In the genomic region with DNA sequence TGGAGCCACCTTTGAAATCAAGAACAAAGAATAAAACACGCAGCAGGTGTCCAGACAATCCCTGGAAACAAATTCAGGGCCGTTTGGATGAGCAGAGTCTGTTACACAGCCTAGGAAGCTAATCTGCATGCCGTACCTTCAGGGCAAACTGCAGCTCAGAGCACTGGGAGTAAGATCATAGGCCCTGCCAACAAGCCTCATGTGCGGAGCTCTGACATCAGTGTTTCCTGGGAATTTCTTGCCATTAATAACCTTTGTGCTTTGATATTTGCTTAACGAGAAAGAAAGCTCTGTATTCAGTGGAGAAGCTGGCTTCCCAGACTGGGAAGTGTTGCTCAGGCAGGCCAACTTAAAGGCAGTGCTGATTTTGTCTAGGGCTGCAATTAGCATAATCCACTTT, we compare ENCODE assay signal across 28 cellular contexts.
DNase-seq lines count a peak whose midpoint lies in the region; ATAC-seq, FAIRE-seq and TF ChIP-seq lines count a peak whose summit lies in the region.
"Had no signal": no experiment of that assay in that cellular context is flagged by ENCODE, and none has a peak within 500 bp of the region (broad histone marks: within the 10 kb centered on the region; RNA-seq: fewer than 3 reads in every experiment).

No MANE protein-coding gene starts in this region.

- no peaks in the 10 kb centered on the region for H3K9me3 Mint-ChIP-seq in GM23338
- H3K9me3 Mint-ChIP-seq: activated naive CD8-positive, alpha-beta T cell treated with anti-CD3 and anti-CD28 coated beads for 36 hours; naive thymus-derived CD8-positive, alpha-beta T cell; type B pancreatic cell had no signal

- no peak overlapping the region for H4K5ac ChIP-seq in H1 (ENCODE audit: insufficient read length, low read depth, low read length)

- H3K79me2 ChIP-seq in GM23338 (replicated peaks; ENCODE audit: insufficient read depth), result no peaks in the 10 kb centered on the region
- H3K79me2 ChIP-seq in H1 (ENCODE audit: control insufficient read depth in 1 of 2, insufficient read depth in 2 of 2, low read length in 2 of 2), result no peaks in the 10 kb centered on the region

- peaks cover 2% of the 10 kb centered on the region for H3K27me3 Mint-ChIP-seq in GM23338 (ENCODE audit: insufficient read depth, low read depth, poor library complexity)

- CTCF ChIA-PET in H1 (lab: Charles Lee; ENCODE audit: partially characterized antibody), result interaction anchor here (1.3 to 1.4 kb wide), 2 partner anchors 34 to 41 kb away, joined by 3 to 4 read pairs; no protein-coding TSS in a partner anchor

- H3K23ac ChIP-seq in H1 (ENCODE audit: insufficient read length), result no peak overlapping the region

- TF ChIP-seq RAD21 in H1 (IDR thresholded peaks at IDR 0.05 in 1 of 2, conservative IDR thresholded peaks at IDR 0.05 in 1 of 2; ENCODE audit: low read depth in 2 of 2, low read length in 2 of 2), result no peak

- no peak overlapping the region for H3K27ac ChIP-seq in GM23338 (ENCODE audit: low read depth)
- no peak overlapping the region for H3K27ac ChIP-seq in SK-N-MC
- H3K27ac ChIP-seq in H1 (ENCODE audit: low read depth, low read length), result no peak overlapping the region
- H3K27ac ChIP-seq in pancreas, result peak overlapping the region in 1 of 4 donors; percentile 17
- H3K27ac ChIP-seq: BLaER1 treated with 17β-estradiol and CSF1 and Interleukin-3, amounts not matched to agents 10 nM and 100 nM; GM23248; SJSA1 had no signal

- no peaks in the 10 kb centered on the region for H4K20me1 ChIP-seq in GM23338 (replicated peaks; ENCODE audit: insufficient read depth)
- H4K20me1 ChIP-seq in H1 (replicated peaks in 1 of 2; ENCODE audit: control insufficient read depth in 1 of 2, insufficient read depth in 2 of 2, low read length in 2 of 2), result no peaks in the 10 kb centered on the region
- H4K20me1 ChIP-seq: BLaER1 treated with 17β-estradiol and CSF1 and Interleukin-3, amounts not matched to agents 10 nM and 100 nM had no signal

- no peak overlapping the region for H2BK12ac ChIP-seq in H1 (ENCODE audit: low read depth, low read length)

- POLR2A ChIA-PET in H1 (lab: Charles Lee; ENCODE audit: partially characterized antibody), result no interaction called here

- FAIRE-seq in H1 (lab: Jason Lieb, UNC) (no peak), pancreas (lab: Jason Lieb, UNC) (no peak)
- FAIRE-seq: TTC549 had no signal

- no peaks in the 10 kb centered on the region for H3F3A ChIP-seq in GM23338 (replicated peaks; ENCODE audit: low read depth)

- H3K4me3 ChIP-seq in GM23338, result no peak overlapping the region
- H3K4me3 ChIP-seq in SK-N-MC, result no peak overlapping the region
- H3K4me3 ChIP-seq in H1 (ENCODE audit: extremely low read depth in 1 of 4, insufficient read depth in 2 of 4, low read depth in 3 of 4, low read length in 4 of 4), result no peak overlapping the region
- H3K4me3 ChIP-seq in pancreas, result no peak overlapping the region
- H3K4me3 ChIP-seq in mucosa of descending colon, result no peak overlapping the region
- H3K4me3 ChIP-seq: BLaER1 treated with 17β-estradiol and CSF1 and Interleukin-3, amounts not matched to agents 10 nM and 100 nM; dorsolateral prefrontal cortex; GM23248; SJSA1 had no signal

- H3K4me1 Mint-ChIP-seq in GM23338, result peaks cover 6% of the 10 kb centered on the region
- H3K4me1 Mint-ChIP-seq: activated naive CD8-positive, alpha-beta T cell treated with anti-CD3 and anti-CD28 coated beads for 36 hours; naive thymus-derived CD8-positive, alpha-beta T cell had no signal

- 83% methylated on average over 5 of the region's 5 CpGs; no CpG with 5 or more reads in 1 of the 2 experiments for WGBS in H1 (ENCODE audit: extremely low coverage in 1 of 2, insufficient coverage in 1 of 2, insufficient read length in 1 of 2, insufficient replicate concordance in 2 of 2, low coverage in 1 of 2, low lambda C conversion rate in 2 of 2, missing lambda C conversion rate in 1 of 2), 2 experiments
- WGBS in pancreas, 2 donors, result 25 to 28% methylated on average over 5 of the region's 5 CpGs

- H2AFZ ChIP-seq in GM23338 (peak overlapping the region; percentile 47; the same call in 1 of the 2 replicates), H1 (ENCODE audit: low read length) (0 out of 2 replicates have a peak overlapping the region, but pooled peaks have one; percentile 25)
- H2AFZ ChIP-seq: GM23248 had no signal

- no peak overlapping the region for H4K91ac ChIP-seq in H1 (replicated peaks; ENCODE audit: insufficient read length, low read length)

- no peaks in the 10 kb centered on the region for H3K23me2 ChIP-seq in H1 (ENCODE audit: low read depth, low read length)

- H3K36me3 ChIP-seq in GM23338 (ENCODE audit: insufficient read depth) (no peaks in the 10 kb centered on the region), SK-N-MC (ENCODE audit: insufficient read depth, low read length) (no peaks in the 10 kb centered on the region), H1 (ENCODE audit: control insufficient read depth in 2 of 4, insufficient read depth in 4 of 4, low read length in 3 of 4) (no peaks in the 10 kb centered on the region), pancreas (no peaks in the 10 kb centered on the region), mucosa of descending colon (ENCODE audit: low read depth) (no peaks in the 10 kb centered on the region)
- H3K36me3 ChIP-seq: BLaER1 treated with 17β-estradiol and CSF1 and Interleukin-3, amounts not matched to agents 10 nM and 100 nM; SJSA1 had no signal

- no peak overlapping the region for H4K8ac ChIP-seq in H1 (ENCODE audit: extremely low read depth, insufficient read depth, low read length)

- H3K4me2 ChIP-seq in GM23338 (no peak overlapping the region), H1 (ENCODE audit: insufficient read depth in 1 of 2, low read depth in 2 of 2, low read length in 2 of 2) (no peak overlapping the region)
- H3K4me2 ChIP-seq: BLaER1 treated with 17β-estradiol and CSF1 and Interleukin-3, amounts not matched to agents 10 nM and 100 nM had no signal

- H2BK5ac ChIP-seq in H1 (ENCODE audit: low read depth, low read length), result no peak overlapping the region

- no peaks in the 10 kb centered on the region for H3K36me3 Mint-ChIP-seq in GM23338 (ENCODE audit: low read depth)
- H3K36me3 Mint-ChIP-seq: activated naive CD8-positive, alpha-beta T cell treated with anti-CD3 and anti-CD28 coated beads for 36 hours; naive thymus-derived CD8-positive, alpha-beta T cell; type B pancreatic cell had no signal

- H3K18ac ChIP-seq in H1 (ENCODE audit: extremely low read depth, low read length), result no peak overlapping the region

- no peak overlapping the region for H2AK5ac ChIP-seq in H1 (ENCODE audit: low read depth, low read length)

- no peak overlapping the region for H3K4ac ChIP-seq in H1 (replicated peaks; ENCODE audit: insufficient read length, low read depth, low read length)

- DNase-seq in GM23338 (ENCODE audit: low spot score) (no peak), SK-N-MC (ENCODE audit: low read depth, low spot score) (peak; percentile 12), H1 (ENCODE audit: low read depth in 1 of 2, low spot score in 2 of 2) (no peak), pancreas (peak in 2 of 6 donors; percentile 8 to 15), mucosa of descending colon (no peak), DMS114 treated with DMSO at 0.1 percent for 48 hours (lab: John Stamatoyannopoulos, UW; ENCODE audit: unreplicated experiment) (no peak), D341Med (ENCODE audit: low spot score) (no peak)
- DNase-seq: activated CD4-positive, alpha-beta T cell treated with anti-CD3 and anti-CD28 coated beads for 1 hour; activated CD8-positive, alpha-beta memory T cell treated with anti-CD3 and anti-CD28 coated beads for 24 hours; activated effector memory CD4-positive, alpha-beta T cell treated with Interleukin-2 at 50 U/mL for 16 hours; activated naive CD8-positive, alpha-beta T cell treated with anti-CD3 and anti-CD28 coated beads for 36 hours; aorta; Calu3; EL; GM23248; Karpas-422; left ventricle myocardium superior; midbrain; naive thymus-derived CD8-positive, alpha-beta T cell; NCI-H1694 treated with DMSO at 0.1 percent for 48 hours; NCI-H524 treated with DMSO at 0.1 percent for 48 hours; retina; stimulated activated CD4-positive, alpha-beta T cell treated with anti-CD3 and anti-CD28 coated beads, Interleukin-2, amount 100 ng/mL, for 48 hours had no signal

- no peak overlapping the region for H3K9ac ChIP-seq in SK-N-MC (ENCODE audit: insufficient read length)
- no peak overlapping the region for H3K9ac ChIP-seq in H1 (replicated peaks in 1 of 4; ENCODE audit: extremely low read depth in 1 of 4, low read depth in 3 of 4, low read length in 3 of 4)
- H3K9ac ChIP-seq: BLaER1 treated with 17β-estradiol and CSF1 and Interleukin-3, amounts not matched to agents 10 nM and 100 nM; GM23248 had no signal

- H3K56ac ChIP-seq in H1 (replicated peaks; ENCODE audit: insufficient read length, low read depth, low read length), result no peak overlapping the region

- H3K79me1 ChIP-seq in H1 (ENCODE audit: low read depth, low read length), result no peaks in the 10 kb centered on the region

- no peak overlapping the region for H3K27ac Mint-ChIP-seq in GM23338
- H3K27ac Mint-ChIP-seq: activated naive CD8-positive, alpha-beta T cell treated with anti-CD3 and anti-CD28 coated beads for 36 hours; naive thymus-derived CD8-positive, alpha-beta T cell; type B pancreatic cell had no signal

- intact Hi-C loops in pancreas (cut with DNase I), result no loop called here
- intact Hi-C loops in mucosa of descending colon (cut with DNase I, micrococcal nuclease), result no loop called here

- H3K4me1 ChIP-seq in GM23338 (ENCODE audit: insufficient read depth), result peaks cover 6% of the 10 kb centered on the region
- peaks cover 0 to 3% (median 0%) of the 10 kb centered on the region in 4 experiments; a peak in 2 of 7 replicates for H3K4me1 ChIP-seq in H1 (replicated peaks in 1 of 4; ENCODE audit: control insufficient read depth in 3 of 4, insufficient read depth in 4 of 4, low read length in 3 of 4)
- no peaks in the 10 kb centered on the region for H3K4me1 ChIP-seq in pancreas
- H3K4me1 ChIP-seq in mucosa of descending colon (ENCODE audit: low read depth), result no peaks in the 10 kb centered on the region
- H3K4me1 ChIP-seq: SJSA1 had no signal

- no peak overlapping the region for H3K14ac ChIP-seq in H1 (ENCODE audit: insufficient read length)

- H2BK20ac ChIP-seq in H1 (ENCODE audit: low read length), result no peak overlapping the region

- no peak overlapping the region for H2BK15ac ChIP-seq in H1 (ENCODE audit: low read length)

- H3K9me3 ChIP-seq in SK-N-MC (ENCODE audit: low read depth, low read length) (no peaks in the 10 kb centered on the region), H1 (ENCODE audit: insufficient read depth in 2 of 2, low read depth in 1 of 2, low read length in 1 of 2) (no peaks in the 10 kb centered on the region), pancreas (no peaks in the 10 kb centered on the region), mucosa of descending colon (no peaks in the 10 kb centered on the region)
- H3K9me3 ChIP-seq: BLaER1 treated with 17β-estradiol and CSF1 and Interleukin-3, amounts not matched to agents 10 nM and 100 nM; SJSA1 had no signal

- no peak overlapping the region for H3K4me3 Mint-ChIP-seq in GM23338
- H3K4me3 Mint-ChIP-seq: activated naive CD8-positive, alpha-beta T cell treated with anti-CD3 and anti-CD28 coated beads for 36 hours; naive thymus-derived CD8-positive, alpha-beta T cell; type B pancreatic cell had no signal

- H2BK120ac ChIP-seq in H1 (replicated peaks; ENCODE audit: low read depth, low read length), result no peak overlapping the region

- H3K9me2 ChIP-seq in GM23338 (ENCODE audit: insufficient read depth), result peaks cover 9% of the 10 kb centered on the region; the same call in 1 of the 2 replicates

- TF ChIP-seq CTCF in GM23338 (conservative IDR thresholded peaks at IDR 0.05; ENCODE audit: low read depth in 2 of 2), result no peak
- TF ChIP-seq CTCF in H1 (IDR thresholded peaks at IDR 0.05; ENCODE audit: control extremely low read depth in 1 of 3, insufficient read depth in 1 of 3, low read depth in 1 of 3, low read length in 3 of 3), result no peak
- no peak for TF ChIP-seq CTCF in pancreas (IDR thresholded peaks at IDR 0.05)
- no peak for TF ChIP-seq CTCF in mucosa of descending colon (IDR thresholded peaks at IDR 0.05)

- TF ChIP-seq POLR2A in H1 (IDR thresholded peaks at IDR 0.05; ENCODE audit: control extremely low read depth in 1 of 2, low read depth in 2 of 2, low read length in 2 of 2), result no peak

- ATAC-seq in GM23338 (no peak), pancreas (peak; percentile 56 to 88 (median 68)), mucosa of descending colon (no peak)
- ATAC-seq: left ventricle myocardium superior; naive thymus-derived CD8-positive, alpha-beta T cell had no signal

- H3K27me3 ChIP-seq in GM23338 (ENCODE audit: insufficient read depth), result no peaks in the 10 kb centered on the region
- H3K27me3 ChIP-seq in H1 (replicated peaks in 1 of 4; ENCODE audit: control insufficient read depth in 3 of 4, extremely low read depth in 1 of 4, insufficient read depth in 3 of 4, low read length in 3 of 4), result no peaks in the 10 kb centered on the region
- H3K27me3 ChIP-seq in pancreas, result no peaks in the 10 kb centered on the region
- H3K27me3 ChIP-seq: BLaER1 treated with 17β-estradiol and CSF1 and Interleukin-3, amounts not matched to agents 10 nM and 100 nM; SJSA1 had no signal

- no peak for TF ChIP-seq EP300 in H1 (IDR thresholded peaks at IDR 0.05; ENCODE audit: borderline replicate concordance in 1 of 2, low read depth in 2 of 2, low read length in 2 of 2)

Comparison
In these comparisons a context has a peak if more than half of its experiments do, and no peak if none do; other contexts are left out.
1. ATAC-seq: peak in pancreas (4 of 4); none in GM23338 (single experiment) and mucosa of descending colon (single experiment).